ENCODE assay signal across 1 cellular context in genomic region chr15:63223463-63223862, GRCh38.
TF ChIP-seq lines count a peak whose summit lies in the region.

No MANE protein-coding gene starts in this region.

TF ChIP-seq in K562, 482 proteins besides CTCF, POLR2A, EP300 and RAD21:
- TF ChIP-seq RAD51 (IDR thresholded peaks at IDR 0.05; ENCODE audit: borderline replicate concordance, low read depth) (peak; percentile 47; the same call in 1 of the 2 replicates), BCOR (IDR thresholded peaks at IDR 0.05) (no peak)
